In the genomic region with DNA sequence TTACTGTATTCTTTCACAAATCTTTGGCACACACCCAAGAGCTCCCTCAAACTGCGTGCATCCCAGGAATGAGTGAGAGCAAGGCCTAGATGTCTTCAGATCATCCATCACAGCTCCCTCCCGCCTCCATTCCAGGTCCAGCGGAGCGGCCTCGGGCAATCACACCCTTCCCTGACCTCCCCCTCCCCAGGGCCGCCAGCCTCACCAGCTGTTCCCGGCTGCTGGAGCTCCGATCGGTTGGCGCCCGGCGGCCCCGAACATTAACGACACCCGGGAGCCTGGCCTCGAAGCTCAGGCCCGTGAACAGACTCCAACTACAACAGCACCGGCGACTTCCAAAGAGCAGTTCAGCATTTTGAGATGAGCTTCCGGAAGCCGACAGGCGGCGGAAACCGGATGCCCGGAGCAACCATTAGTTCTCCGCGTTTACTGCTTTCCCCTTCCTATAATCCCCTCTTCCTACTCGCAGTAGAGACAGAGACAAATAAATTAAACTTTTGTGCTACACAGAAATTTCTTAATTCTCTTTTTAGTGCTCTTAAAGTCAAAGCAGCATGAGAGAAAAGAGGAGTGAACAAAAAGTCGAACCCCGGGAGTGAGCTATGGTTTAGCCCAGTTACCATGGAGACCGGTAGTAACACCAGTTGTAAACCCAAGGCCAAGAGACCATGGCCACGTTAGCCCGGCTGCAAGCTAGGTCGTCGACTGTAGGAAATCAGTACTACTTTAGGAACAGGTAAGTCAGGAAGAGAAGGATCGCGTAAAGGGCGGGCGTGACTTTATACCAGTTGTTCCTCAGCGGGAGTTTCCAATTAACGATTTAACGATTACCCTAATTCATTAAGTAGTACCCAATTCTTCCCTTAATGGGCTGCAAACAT, we compare ENCODE assay signal across 8 cellular contexts. TPM values are rescaled to one million over a fixed set of nuclear protein-coding genes. Genes with fewer than 3 reads are reported as not detected.
DNase-seq lines count a peak whose midpoint lies in the region; ATAC-seq, FAIRE-seq and TF ChIP-seq lines count a peak whose summit lies in the region.

A gene (minus strand): TSS at position 380 of the 881 bp plus-strand sequence. CDS start 119 bp downstream, at position 261.
A gene with protein sequence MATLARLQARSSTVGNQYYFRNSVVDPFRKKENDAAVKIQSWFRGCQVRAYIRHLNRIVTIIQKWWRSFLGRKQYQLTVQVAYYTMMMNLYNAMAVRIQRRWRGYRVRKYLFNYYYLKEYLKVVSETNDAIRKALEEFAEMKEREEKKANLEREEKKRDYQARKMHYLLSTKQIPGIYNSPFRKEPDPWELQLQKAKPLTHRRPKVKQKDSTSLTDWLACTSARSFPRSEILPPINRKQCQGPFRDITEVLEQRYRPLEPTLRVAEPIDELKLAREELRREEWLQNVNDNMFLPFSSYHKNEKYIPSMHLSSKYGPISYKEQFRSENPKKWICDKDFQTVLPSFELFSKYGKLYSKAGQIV (plus strand): TSS at position 634 of the 881 bp plus-strand sequence. CDS start 35 bp downstream, at position 669.

- H3K4me1 ChIP-seq in right atrium auricular region (peaks cover 0 to 41% of the 10 kb centered on the region in 2 donors), psoas muscle (peaks cover 16% of the 10 kb centered on the region)

- DNase-seq in GM13977 (ENCODE audit: low spot score) (peak; percentile 81), NCI-H1436 treated with DMSO at 0.1 percent for 48 hours (lab: John Stamatoyannopoulos, UW) (peak; percentile 79), T-helper 1 cell (peak; percentile 52 to 88 (median 71)), amniotic stem cell (lab: John Stamatoyannopoulos, UW) (peak; percentile 85), right atrium auricular region (ENCODE audit: low spot score) (peak; percentile 77), psoas muscle (peak; percentile 76 to 88), urothelium cell line (ENCODE audit: low spot score) (peak; percentile 88)

- H3K27me3 ChIP-seq in right atrium auricular region (no peaks in the 10 kb centered on the region), psoas muscle (ENCODE audit: insufficient read depth in 3 of 3, low read length in 2 of 3) (no peaks in the 10 kb centered on the region)

- H3K36me3 ChIP-seq in right atrium auricular region: no peaks in the 10 kb centered on the region
- H3K36me3 ChIP-seq in psoas muscle (ENCODE audit: insufficient read depth in 1 of 2, low read depth in 1 of 2): no peaks in the 10 kb centered on the region

- intact Hi-C loops in psoas muscle (cut with DNase I): no loop called here

- TF ChIP-seq CTCF in GM13977 (IDR thresholded peaks at IDR 0.05; ENCODE audit: extremely low read depth, insufficient read depth, missing control alignments): no peak
- TF ChIP-seq CTCF in right atrium auricular region (IDR thresholded peaks at IDR 0.05): peak in 1 of 2 donors; percentile 47
- TF ChIP-seq CTCF in psoas muscle (IDR thresholded peaks at IDR 0.05): peak; percentile 42

- WGBS in psoas muscle, 3 donors: 1% methylated on average over 42 of the region's 42 CpGs

- ATAC-seq in HG02852 (IDR thresholded peaks at IDR 0.05; ENCODE audit: unreplicated experiment): peak; percentile 98
- ATAC-seq in psoas muscle: peak; percentile 89 to 99 (median 96)

- H3K9me3 ChIP-seq in right atrium auricular region (no peaks in the 10 kb centered on the region), psoas muscle (no peaks in the 10 kb centered on the region)

- in situ Hi-C loops in GM13977 (cut with MboI; ENCODE audit: low pct_unique_long_range_greater_than_20kb, low sequenced_read_pairs, unreplicated experiment): no loop called here

- no peak for FAIRE-seq in urothelium cell line (lab: Jason Lieb, UNC)

- H3K27ac ChIP-seq in right atrium auricular region: peak within 1 kb of the TSS; percentile 84 to 87
- peak within 1 kb of the TSS; percentile 90 for H3K27ac ChIP-seq in psoas muscle

- H3K4me3 ChIP-seq in right atrium auricular region: peak within 1 kb of the TSS; percentile 77 to 83
- peak within 1 kb of the TSS; percentile 78 for H3K4me3 ChIP-seq in psoas muscle

RNA-seq across cellular contexts. Expression of the first gene that starts in this region (rescaled TPM):
- total RNA-seq in right atrium auricular region (1 to 10 TPM; 7.9 to 8.5 TPM), psoas muscle (1 to 10 TPM; 3.1 to 6.1 (median 4.3) TPM)
- polyA plus RNA-seq in psoas muscle: 1 to 10 TPM; 2.4 to 6.1 (median 3.3) TPM

RNA-seq across cellular contexts. Expression of the second gene that starts in this region (rescaled TPM):
- 1 to 10 TPM in 1 of 2 donors, under 1 TPM in 1; 0.41 to 3.0 TPM for total RNA-seq in right atrium auricular region
- under 1 TPM in 2 of 4 donors, not detected in 2; 0.34 to 0.42 TPM for total RNA-seq in psoas muscle
- under 1 TPM; 0.52 to 0.56 (median 0.56) TPM for polyA plus RNA-seq in psoas muscle

Comparison
In these comparisons a context has a peak if more than half of its experiments do, and no peak if none do; other contexts are left out.
1. Peak in every context shown above with its lines: DNase-seq, ATAC-seq, H3K4me3 ChIP-seq and H3K27ac ChIP-seq.